14 cellular contexts compared by ENCODE assay signal in genomic region chr22:35424081-35424480, GRCh38. TPM values are rescaled to one million over a fixed set of nuclear protein-coding genes. Genes with fewer than 3 reads are reported as not detected.
A peak's percentile ranks its signal among the peaks of the same experiment; 100 is the strongest.
DNase-seq lines count a peak whose midpoint lies in the region; ATAC-seq and TF ChIP-seq lines count a peak whose summit lies in the region.
"Had no signal": no experiment of that assay in that cellular context is flagged by ENCODE, and none has a peak within 500 bp of the region (broad histone marks: within the 10 kb centered on the region; RNA-seq: fewer than 3 reads in every experiment).

No MANE protein-coding gene starts in this region.

- H3K4me1 Mint-ChIP-seq in activated naive CD4-positive, alpha-beta T cell treated with anti-CD3 and anti-CD28 coated beads, Interleukin-2, amount 10 ng/mL, durations not matched to agents 7 days and 5 days, result peaks cover 5% of the 10 kb centered on the region
- H3K4me1 Mint-ChIP-seq in activated naive CD4-positive, alpha-beta T cell treated with anti-CD3 and anti-CD28 coated beads for 36 hours (ENCODE audit: low read depth), result no peaks in the 10 kb centered on the region
- no peaks in the 10 kb centered on the region for H3K4me1 Mint-ChIP-seq in activated T-helper 1 cell treated with anti-CD3 and anti-CD28 coated beads, Interleukin-12 subunit alpha, Interleukin-12 subunit beta, Interleukin-2, Interleukin-4 antibody, amounts not matched to agents 30 ng/mL and 10 ng/mL and 1 ng/mL, durations not matched to agents 14 hours and 24 hours and 36 hours (ENCODE audit: low read depth)
- peaks cover 29% of the 10 kb centered on the region for H3K4me1 Mint-ChIP-seq in neural progenitor cell
- peaks cover 15% of the 10 kb centered on the region in 2 donors for H3K4me1 Mint-ChIP-seq in stimulated activated naive B cell treated with anti-CD40 and anti-IgM and Interleukin-4, amounts not matched to agents 10 μg/mL and 1 μg/mL and 100 μg/mL, for 72 hours

- no peaks in the 10 kb centered on the region for H3K36me3 ChIP-seq in neural progenitor cell

- no peaks in the 10 kb centered on the region for H3K9me3 Mint-ChIP-seq in activated naive CD4-positive, alpha-beta T cell treated with anti-CD3 and anti-CD28 coated beads, Interleukin-2, amount 10 ng/mL, durations not matched to agents 7 days and 5 days
- H3K9me3 Mint-ChIP-seq in activated naive CD4-positive, alpha-beta T cell treated with anti-CD3 and anti-CD28 coated beads for 36 hours, result no peaks in the 10 kb centered on the region
- H3K9me3 Mint-ChIP-seq in activated T-helper 1 cell treated with anti-CD3 and anti-CD28 coated beads, Interleukin-12 subunit alpha, Interleukin-12 subunit beta, Interleukin-2, Interleukin-4 antibody, amounts not matched to agents 30 ng/mL and 10 ng/mL and 1 ng/mL, durations not matched to agents 14 hours and 24 hours and 36 hours, result no peaks in the 10 kb centered on the region
- H3K9me3 Mint-ChIP-seq in neural progenitor cell, result no peaks in the 10 kb centered on the region
- no peaks in the 10 kb centered on the region for H3K9me3 Mint-ChIP-seq in stimulated activated naive B cell treated with anti-CD40 and anti-IgM and Interleukin-4, amounts not matched to agents 10 μg/mL and 1 μg/mL and 100 μg/mL, for 72 hours
- H3K9me3 Mint-ChIP-seq: CD4-positive, CD25-positive, alpha-beta regulatory T cell had no signal

- no peak overlapping the region for H3K4me2 ChIP-seq in neural progenitor cell
- H3K4me2 ChIP-seq: BLaER1 had no signal

- no peaks in the 10 kb centered on the region for H3K27me3 Mint-ChIP-seq in activated naive CD4-positive, alpha-beta T cell treated with anti-CD3 and anti-CD28 coated beads, Interleukin-2, amount 10 ng/mL, durations not matched to agents 7 days and 5 days
- no peaks in the 10 kb centered on the region for H3K27me3 Mint-ChIP-seq in activated naive CD4-positive, alpha-beta T cell treated with anti-CD3 and anti-CD28 coated beads for 36 hours (ENCODE audit: low read depth)
- H3K27me3 Mint-ChIP-seq in activated T-helper 1 cell treated with anti-CD3 and anti-CD28 coated beads, Interleukin-12 subunit alpha, Interleukin-12 subunit beta, Interleukin-2, Interleukin-4 antibody, amounts not matched to agents 30 ng/mL and 10 ng/mL and 1 ng/mL, durations not matched to agents 14 hours and 24 hours and 36 hours (ENCODE audit: insufficient read depth), result no peaks in the 10 kb centered on the region
- no peaks in the 10 kb centered on the region for H3K27me3 Mint-ChIP-seq in neural progenitor cell (ENCODE audit: insufficient read depth, low read depth)
- no peaks in the 10 kb centered on the region for H3K27me3 Mint-ChIP-seq in stimulated activated naive B cell treated with anti-CD40 and anti-IgM and Interleukin-4, amounts not matched to agents 10 μg/mL and 1 μg/mL and 100 μg/mL, for 72 hours
- H3K27me3 Mint-ChIP-seq: CD4-positive, CD25-positive, alpha-beta regulatory T cell had no signal

- peak overlapping the region; percentile 33 for H3K27ac Mint-ChIP-seq in activated naive CD4-positive, alpha-beta T cell treated with anti-CD3 and anti-CD28 coated beads, Interleukin-2, amount 10 ng/mL, durations not matched to agents 7 days and 5 days
- H3K27ac Mint-ChIP-seq in activated naive CD4-positive, alpha-beta T cell treated with anti-CD3 and anti-CD28 coated beads for 36 hours, result no peak overlapping the region
- peak overlapping the region; percentile 52 for H3K27ac Mint-ChIP-seq in activated T-helper 1 cell treated with anti-CD3 and anti-CD28 coated beads, Interleukin-12 subunit alpha, Interleukin-12 subunit beta, Interleukin-2, Interleukin-4 antibody, amounts not matched to agents 30 ng/mL and 10 ng/mL and 1 ng/mL, durations not matched to agents 14 hours and 24 hours and 36 hours
- no peak overlapping the region for H3K27ac Mint-ChIP-seq in neural progenitor cell
- peak overlapping the region; percentile 67 for H3K27ac Mint-ChIP-seq in stimulated activated naive B cell treated with anti-CD40 and anti-IgM and Interleukin-4, amounts not matched to agents 10 μg/mL and 1 μg/mL and 100 μg/mL, for 72 hours

- H3K4me3 Mint-ChIP-seq in activated naive CD4-positive, alpha-beta T cell treated with anti-CD3 and anti-CD28 coated beads, Interleukin-2, amount 10 ng/mL, durations not matched to agents 7 days and 5 days, result no peak overlapping the region
- no peak overlapping the region for H3K4me3 Mint-ChIP-seq in activated naive CD4-positive, alpha-beta T cell treated with anti-CD3 and anti-CD28 coated beads for 36 hours
- H3K4me3 Mint-ChIP-seq in activated T-helper 1 cell treated with anti-CD3 and anti-CD28 coated beads, Interleukin-12 subunit alpha, Interleukin-12 subunit beta, Interleukin-2, Interleukin-4 antibody, amounts not matched to agents 30 ng/mL and 10 ng/mL and 1 ng/mL, durations not matched to agents 14 hours and 24 hours and 36 hours, result no peak overlapping the region
- no peak overlapping the region for H3K4me3 Mint-ChIP-seq in neural progenitor cell
- H3K4me3 Mint-ChIP-seq in stimulated activated naive B cell treated with anti-CD40 and anti-IgM and Interleukin-4, amounts not matched to agents 10 μg/mL and 1 μg/mL and 100 μg/mL, for 72 hours, result no peak overlapping the region
- H3K4me3 Mint-ChIP-seq: CD4-positive, CD25-positive, alpha-beta regulatory T cell had no signal

- peak overlapping the region; percentile 37 for H3K27ac ChIP-seq in neural progenitor cell
- H3K27ac ChIP-seq: BLaER1, GM23248 had no signal

- no peak for DNase-seq in activated naive CD4-positive, alpha-beta T cell treated with anti-CD3 and anti-CD28 coated beads, Interleukin-2, amount 10 ng/mL, durations not matched to agents 7 days and 5 days
- no peak for DNase-seq in activated naive CD4-positive, alpha-beta T cell treated with anti-CD3 and anti-CD28 coated beads for 36 hours
- no peak for DNase-seq in activated T-helper 1 cell treated with anti-CD3 and anti-CD28 coated beads, Interleukin-12 subunit alpha, Interleukin-12 subunit beta, Interleukin-2, Interleukin-4 antibody, amounts not matched to agents 30 ng/mL and 10 ng/mL and 1 ng/mL, durations not matched to agents 14 hours and 24 hours and 36 hours (ENCODE audit: low spot score)
- DNase-seq in neural progenitor cell (ENCODE audit: low spot score) (no peak), middle frontal gyrus (ENCODE audit: extremely low spot score, low spot score) (no peak)
- DNase-seq in stimulated activated naive B cell treated with anti-CD40 and anti-IgM and Interleukin-4, amounts not matched to agents 10 μg/mL and 1 μg/mL and 100 μg/mL, for 72 hours, result no peak
- DNase-seq: 8988T; AML-193; CD4-positive, CD25-positive, alpha-beta regulatory T cell; GM23248 had no signal

- no peak overlapping the region for H3K9ac ChIP-seq in neural progenitor cell
- H3K9ac ChIP-seq: BLaER1, GM23248 had no signal

- intact Hi-C loops in activated naive CD4-positive, alpha-beta T cell treated with anti-CD3 and anti-CD28 coated beads for 36 hours (cut with micrococcal nuclease), result no loop called here
- intact Hi-C loops in activated T-helper 1 cell treated with anti-CD3 and anti-CD28 coated beads, Interleukin-12 subunit alpha, Interleukin-12 subunit beta, Interleukin-2, Interleukin-4 antibody, amounts not matched to agents 30 ng/mL and 10 ng/mL and 1 ng/mL, durations not matched to agents 14 hours and 24 hours and 36 hours (cut with micrococcal nuclease), result no loop called here

- no peaks in the 10 kb centered on the region for H3K9me3 ChIP-seq in neural progenitor cell (ENCODE audit: low read depth)
- H3K9me3 ChIP-seq: BLaER1 had no signal

- TF ChIP-seq CTCF in neural progenitor cell (IDR thresholded peaks at IDR 0.05), result no peak

- no peak overlapping the region for H2AFZ ChIP-seq in neural progenitor cell (replicated peaks)
- H2AFZ ChIP-seq: GM23248 had no signal

- peaks cover 29% of the 10 kb centered on the region for H3K4me1 ChIP-seq in neural progenitor cell

- H3F3A ChIP-seq in neural progenitor cell (ENCODE audit: low read depth), result peaks cover 49% of the 10 kb centered on the region

- no peak overlapping the region for H3K4me3 ChIP-seq in neural progenitor cell
- H3K4me3 ChIP-seq: BLaER1, GM23248 had no signal

- H3K79me2 ChIP-seq in neural progenitor cell (ENCODE audit: low read depth), result peaks cover 11% of the 10 kb centered on the region

- CTCF ChIA-PET in activated naive CD4-positive, alpha-beta T cell treated with anti-CD3 and anti-CD28 coated beads, Interleukin-2, amount 10 ng/mL, durations not matched to agents 7 days and 5 days (lab: Charles Lee), result no interaction called here
- CTCF ChIA-PET in activated naive CD4-positive, alpha-beta T cell treated with anti-CD3 and anti-CD28 coated beads for 36 hours (lab: Charles Lee), result interaction anchor here (1.3 kb wide), 1 partner anchor 159 kb away, joined by 3 read pairs; no protein-coding TSS in a partner anchor

- peaks cover 37% of the 10 kb centered on the region for H3K36me3 Mint-ChIP-seq in activated naive CD4-positive, alpha-beta T cell treated with anti-CD3 and anti-CD28 coated beads, Interleukin-2, amount 10 ng/mL, durations not matched to agents 7 days and 5 days
- peaks cover 45% of the 10 kb centered on the region for H3K36me3 Mint-ChIP-seq in activated naive CD4-positive, alpha-beta T cell treated with anti-CD3 and anti-CD28 coated beads for 36 hours (ENCODE audit: low read depth)
- peaks cover 38% of the 10 kb centered on the region for H3K36me3 Mint-ChIP-seq in activated T-helper 1 cell treated with anti-CD3 and anti-CD28 coated beads, Interleukin-12 subunit alpha, Interleukin-12 subunit beta, Interleukin-2, Interleukin-4 antibody, amounts not matched to agents 30 ng/mL and 10 ng/mL and 1 ng/mL, durations not matched to agents 14 hours and 24 hours and 36 hours (ENCODE audit: low read depth)
- H3K36me3 Mint-ChIP-seq in neural progenitor cell, result peaks cover 15% of the 10 kb centered on the region
- peaks cover 46 to 64% of the 10 kb centered on the region in 2 donors for H3K36me3 Mint-ChIP-seq in stimulated activated naive B cell treated with anti-CD40 and anti-IgM and Interleukin-4, amounts not matched to agents 10 μg/mL and 1 μg/mL and 100 μg/mL, for 72 hours

- ATAC-seq in stimulated activated naive B cell treated with anti-CD40 and anti-IgM and Interleukin-4, amounts not matched to agents 10 μg/mL and 1 μg/mL and 100 μg/mL, for 72 hours (replicated peaks), result no peak
- ATAC-seq in GM18519 (IDR thresholded peaks at IDR 0.05; ENCODE audit: low FRiP score, unreplicated experiment), result no peak
- no peak for ATAC-seq in HG03457 (IDR thresholded peaks at IDR 0.05; ENCODE audit: unreplicated experiment)
- ATAC-seq: HCT116 had no signal

- H3K27me3 ChIP-seq in neural progenitor cell, result no peaks in the 10 kb centered on the region
- H3K27me3 ChIP-seq: BLaER1 had no signal

- H4K20me1 ChIP-seq in neural progenitor cell (ENCODE audit: low read depth), result peaks cover 23% of the 10 kb centered on the region

RNA-seq across cellular contexts. Expression of gene MCM5, which starts 24.1 kb away (rescaled TPM):
- total RNA-seq in activated naive CD4-positive, alpha-beta T cell treated with anti-CD3 and anti-CD28 coated beads for 36 hours, result 100 to 1,000 TPM; 293 to 301 TPM
- total RNA-seq in activated T-helper 1 cell treated with anti-CD3 and anti-CD28 coated beads, Interleukin-12 subunit alpha, Interleukin-12 subunit beta, Interleukin-2, Interleukin-4 antibody, amounts not matched to agents 30 ng/mL and 10 ng/mL and 1 ng/mL, durations not matched to agents 14 hours and 24 hours and 36 hours, result 297 and 307 TPM in 2 replicates
- 131 and 132 TPM in 2 replicates for total RNA-seq in neural progenitor cell (ENCODE audit: low replicate concordance)

RNA-seq across cellular contexts. Expression of gene HMOX1, which starts 43.2 kb away (rescaled TPM):
- under 1 TPM; 0.15 to 0.21 TPM for total RNA-seq in activated naive CD4-positive, alpha-beta T cell treated with anti-CD3 and anti-CD28 coated beads for 36 hours
- total RNA-seq in activated T-helper 1 cell treated with anti-CD3 and anti-CD28 coated beads, Interleukin-12 subunit alpha, Interleukin-12 subunit beta, Interleukin-2, Interleukin-4 antibody, amounts not matched to agents 30 ng/mL and 10 ng/mL and 1 ng/mL, durations not matched to agents 14 hours and 24 hours and 36 hours, result 1.6 and 2.0 TPM in 2 replicates
- total RNA-seq in neural progenitor cell (ENCODE audit: low replicate concordance), result 2.4 and 6.5 TPM in 2 replicates
- total RNA-seq: CD4-positive, CD25-positive, alpha-beta regulatory T cell had no signal

Comparison
In these comparisons a context has a peak if more than half of its experiments do, and no peak if none do; other contexts are left out.
1. H3K27ac Mint-ChIP-seq: peak in activated naive CD4-positive, alpha-beta T cell treated with anti-CD3 and anti-CD28 coated beads, Interleukin-2, amount 10 ng/mL, durations not matched to agents 7 days and 5 days (single experiment), activated T-helper 1 cell treated with anti-CD3 and anti-CD28 coated beads, Interleukin-12 subunit alpha, Interleukin-12 subunit beta, Interleukin-2, Interleukin-4 antibody, amounts not matched to agents 30 ng/mL and 10 ng/mL and 1 ng/mL, durations not matched to agents 14 hours and 24 hours and 36 hours (single experiment) and stimulated activated naive B cell treated with anti-CD40 and anti-IgM and Interleukin-4, amounts not matched to agents 10 μg/mL and 1 μg/mL and 100 μg/mL, for 72 hours (single experiment); none in activated naive CD4-positive, alpha-beta T cell treated with anti-CD3 and anti-CD28 coated beads for 36 hours (single experiment) and neural progenitor cell (single experiment).